Comparison of ENCODE assay signal across 16 cellular contexts in the genomic region with DNA sequence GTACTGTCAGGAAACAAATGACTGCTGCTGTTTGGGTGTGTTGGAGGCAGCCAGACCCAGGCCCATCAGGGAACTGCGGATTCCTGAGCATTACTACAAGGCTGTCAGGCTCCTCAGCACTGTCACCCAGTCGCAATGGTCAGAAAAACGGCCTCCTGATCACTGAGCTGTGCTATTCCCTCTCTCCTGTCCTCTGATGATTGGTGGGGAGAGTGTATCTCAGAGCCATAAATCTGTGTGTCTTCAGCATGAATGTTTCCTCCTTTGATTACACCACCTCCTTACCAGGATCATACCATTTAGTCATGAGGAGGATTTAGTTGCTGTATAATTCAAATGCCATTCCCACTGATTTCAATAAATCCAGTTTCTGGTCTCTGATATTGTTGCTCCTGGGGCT.
"Had no signal": no experiment of that assay in that cellular context is flagged by ENCODE, and none has a peak within 500 bp of the region (broad histone marks: within the 10 kb centered on the region; RNA-seq: fewer than 3 reads in every experiment).

No MANE protein-coding gene starts in this region.

- H3K4me3 ChIP-seq: gastroesophageal sphincter, heart right ventricle, lower lobe of right lung, prostate gland, smooth muscle cell, testis had no signal

- DNase-seq: activated CD4-positive, alpha-beta T cell treated with anti-CD3 and anti-CD28 coated beads for 1 hour; activated CD4-positive, alpha-beta T cell treated with anti-CD3 and anti-CD28 coated beads, Interleukin-2, amount 50 U/mL, for 48 hours; activated gamma-delta T cell; effector CD4-positive, alpha-beta T cell; heart right ventricle; immature natural killer cell; left colon; lower lobe of right lung; right cardiac atrium; stimulated activated CD4-positive, alpha-beta T cell treated with anti-CD3 and anti-CD28 coated beads, Interleukin-4, amount 100 ng/mL, for 1 hour; testis had no signal

- FAIRE-seq: bronchial epithelial cell had no signal

- ATAC-seq: esophagus mucosa, gastroesophageal sphincter, heart right ventricle, left colon, lower lobe of right lung, right cardiac atrium had no signal

- H3K36me3 ChIP-seq: gastroesophageal sphincter, heart right ventricle, lower lobe of right lung, prostate gland had no signal

- H3K4me1 ChIP-seq: gastroesophageal sphincter, heart right ventricle, lower lobe of right lung, prostate gland, testis had no signal

- H3K9me3 ChIP-seq: prostate gland, testis had no signal

- H3K27ac ChIP-seq: gastroesophageal sphincter, heart right ventricle, lower lobe of right lung, prostate gland, testis had no signal

- H3K27me3 ChIP-seq: gastroesophageal sphincter, heart right ventricle, testis had no signal

- H3K4me2 ChIP-seq: smooth muscle cell had no signal
